In the genomic region with DNA sequence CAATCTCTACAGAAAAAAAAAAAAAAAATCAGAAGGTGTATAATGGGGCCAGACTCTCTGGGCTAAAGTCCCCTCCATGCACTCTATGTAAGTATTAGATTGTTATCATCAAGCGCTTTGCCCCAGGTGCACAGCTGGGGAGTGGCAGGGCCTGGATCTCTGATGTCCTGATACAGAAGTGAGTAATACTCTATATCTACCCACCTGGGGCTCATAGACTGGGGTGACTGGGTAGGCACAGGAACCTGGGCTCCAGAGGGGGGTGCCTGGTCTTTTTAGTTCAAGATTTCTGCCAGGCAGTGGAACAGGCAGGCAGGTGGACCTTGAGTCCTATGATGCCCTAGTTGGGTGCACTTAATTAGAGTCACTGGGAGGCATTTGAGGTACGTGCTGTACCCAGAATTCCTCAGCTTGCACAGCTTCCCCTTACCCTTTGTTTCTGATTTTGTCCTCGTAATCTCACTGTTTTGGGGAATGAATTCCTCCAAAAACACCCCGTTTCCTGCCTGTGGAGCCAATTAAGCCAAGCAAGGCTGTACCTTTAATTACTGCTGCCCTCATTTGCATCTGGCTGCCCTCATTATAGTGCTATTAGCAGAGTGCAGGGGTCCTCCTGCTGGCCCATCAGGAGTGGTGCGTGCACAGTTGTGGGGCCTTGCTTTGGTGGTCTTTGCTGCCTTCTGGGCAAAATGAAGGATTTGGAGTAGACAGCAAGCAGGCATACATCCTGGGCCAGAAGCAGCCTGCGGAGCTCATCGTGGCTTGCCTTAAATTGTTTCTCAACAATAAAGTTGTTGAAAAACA, we compare ENCODE assay signal across 1 cellular context.
TF ChIP-seq lines count a peak whose summit lies in the region.

No MANE protein-coding gene starts in this region.

TF ChIP-seq in HepG2, 621 proteins besides CTCF, POLR2A, EP300 and RAD21 (continued from another document):
- TF ChIP-seq, protein P1, sequence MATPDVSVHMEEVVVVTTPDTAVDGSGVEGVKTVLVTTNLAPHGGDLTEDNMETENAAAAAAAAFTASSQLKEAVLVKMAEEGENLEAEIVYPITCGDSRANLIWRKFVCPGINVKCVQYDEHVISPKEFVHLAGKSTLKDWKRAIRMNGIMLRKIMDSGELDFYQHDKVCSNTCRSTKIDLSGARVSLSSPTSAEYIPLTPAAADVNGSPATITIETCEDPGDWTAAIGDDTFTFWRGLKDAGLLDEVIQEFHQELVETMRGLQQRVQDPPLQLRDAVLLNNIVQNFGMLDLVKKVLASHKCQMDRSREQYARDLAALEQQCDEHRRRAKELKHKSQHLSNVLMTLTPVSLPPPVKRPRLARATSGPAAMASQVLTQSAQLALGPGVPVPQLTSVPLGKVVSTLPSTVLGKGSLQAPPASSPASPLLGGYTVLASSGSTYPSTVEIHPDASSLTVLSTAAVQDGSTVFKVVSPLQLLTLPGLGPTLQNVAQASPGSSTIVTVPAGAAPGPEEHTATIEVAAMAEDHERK (CRISPR knock-in tag; IDR thresholded peaks at IDR 0.05; ENCODE audit: low read depth): no peak
- no peak for TF ChIP-seq HES4 (CRISPR knock-in tag; IDR thresholded peaks at IDR 0.05; ENCODE audit: borderline replicate concordance)
- no peak for TF ChIP-seq MBNL3 (CRISPR knock-in tag; conservative IDR thresholded peaks at IDR 0.05)
- TF ChIP-seq, protein P2, sequence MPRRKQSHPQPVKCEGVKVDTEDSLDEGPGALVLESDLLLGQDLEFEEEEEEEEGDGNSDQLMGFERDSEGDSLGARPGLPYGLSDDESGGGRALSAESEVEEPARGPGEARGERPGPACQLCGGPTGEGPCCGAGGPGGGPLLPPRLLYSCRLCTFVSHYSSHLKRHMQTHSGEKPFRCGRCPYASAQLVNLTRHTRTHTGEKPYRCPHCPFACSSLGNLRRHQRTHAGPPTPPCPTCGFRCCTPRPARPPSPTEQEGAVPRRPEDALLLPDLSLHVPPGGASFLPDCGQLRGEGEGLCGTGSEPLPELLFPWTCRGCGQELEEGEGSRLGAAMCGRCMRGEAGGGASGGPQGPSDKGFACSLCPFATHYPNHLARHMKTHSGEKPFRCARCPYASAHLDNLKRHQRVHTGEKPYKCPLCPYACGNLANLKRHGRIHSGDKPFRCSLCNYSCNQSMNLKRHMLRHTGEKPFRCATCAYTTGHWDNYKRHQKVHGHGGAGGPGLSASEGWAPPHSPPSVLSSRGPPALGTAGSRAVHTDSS (CRISPR knock-in tag; conservative IDR thresholded peaks at IDR 0.05): no peak
- no peak for TF ChIP-seq TARDBP (CRISPR knock-in tag; IDR thresholded peaks at IDR 0.05)
- no peak for TF ChIP-seq FOXM1 (CRISPR knock-in tag; IDR thresholded peaks at IDR 0.05)
- no peak for TF ChIP-seq MAFG (CRISPR knock-in tag; IDR thresholded peaks at IDR 0.05)
- TF ChIP-seq, protein P3, sequence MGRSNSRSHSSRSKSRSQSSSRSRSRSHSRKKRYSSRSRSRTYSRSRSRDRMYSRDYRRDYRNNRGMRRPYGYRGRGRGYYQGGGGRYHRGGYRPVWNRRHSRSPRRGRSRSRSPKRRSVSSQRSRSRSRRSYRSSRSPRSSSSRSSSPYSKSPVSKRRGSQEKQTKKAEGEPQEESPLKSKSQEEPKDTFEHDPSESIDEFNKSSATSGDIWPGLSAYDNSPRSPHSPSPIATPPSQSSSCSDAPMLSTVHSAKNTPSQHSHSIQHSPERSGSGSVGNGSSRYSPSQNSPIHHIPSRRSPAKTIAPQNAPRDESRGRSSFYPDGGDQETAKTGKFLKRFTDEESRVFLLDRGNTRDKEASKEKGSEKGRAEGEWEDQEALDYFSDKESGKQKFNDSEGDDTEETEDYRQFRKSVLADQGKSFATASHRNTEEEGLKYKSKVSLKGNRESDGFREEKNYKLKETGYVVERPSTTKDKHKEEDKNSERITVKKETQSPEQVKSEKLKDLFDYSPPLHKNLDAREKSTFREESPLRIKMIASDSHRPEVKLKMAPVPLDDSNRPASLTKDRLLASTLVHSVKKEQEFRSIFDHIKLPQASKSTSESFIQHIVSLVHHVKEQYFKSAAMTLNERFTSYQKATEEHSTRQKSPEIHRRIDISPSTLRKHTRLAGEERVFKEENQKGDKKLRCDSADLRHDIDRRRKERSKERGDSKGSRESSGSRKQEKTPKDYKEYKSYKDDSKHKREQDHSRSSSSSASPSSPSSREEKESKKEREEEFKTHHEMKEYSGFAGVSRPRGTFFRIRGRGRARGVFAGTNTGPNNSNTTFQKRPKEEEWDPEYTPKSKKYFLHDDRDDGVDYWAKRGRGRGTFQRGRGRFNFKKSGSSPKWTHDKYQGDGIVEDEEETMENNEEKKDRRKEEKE (IDR thresholded peaks at IDR 0.05): no peak
- TF ChIP-seq, protein P4, sequence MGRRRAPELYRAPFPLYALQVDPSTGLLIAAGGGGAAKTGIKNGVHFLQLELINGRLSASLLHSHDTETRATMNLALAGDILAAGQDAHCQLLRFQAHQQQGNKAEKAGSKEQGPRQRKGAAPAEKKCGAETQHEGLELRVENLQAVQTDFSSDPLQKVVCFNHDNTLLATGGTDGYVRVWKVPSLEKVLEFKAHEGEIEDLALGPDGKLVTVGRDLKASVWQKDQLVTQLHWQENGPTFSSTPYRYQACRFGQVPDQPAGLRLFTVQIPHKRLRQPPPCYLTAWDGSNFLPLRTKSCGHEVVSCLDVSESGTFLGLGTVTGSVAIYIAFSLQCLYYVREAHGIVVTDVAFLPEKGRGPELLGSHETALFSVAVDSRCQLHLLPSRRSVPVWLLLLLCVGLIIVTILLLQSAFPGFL (CRISPR knock-in tag; IDR thresholded peaks at IDR 0.05): no peak
- TF ChIP-seq, protein P5, sequence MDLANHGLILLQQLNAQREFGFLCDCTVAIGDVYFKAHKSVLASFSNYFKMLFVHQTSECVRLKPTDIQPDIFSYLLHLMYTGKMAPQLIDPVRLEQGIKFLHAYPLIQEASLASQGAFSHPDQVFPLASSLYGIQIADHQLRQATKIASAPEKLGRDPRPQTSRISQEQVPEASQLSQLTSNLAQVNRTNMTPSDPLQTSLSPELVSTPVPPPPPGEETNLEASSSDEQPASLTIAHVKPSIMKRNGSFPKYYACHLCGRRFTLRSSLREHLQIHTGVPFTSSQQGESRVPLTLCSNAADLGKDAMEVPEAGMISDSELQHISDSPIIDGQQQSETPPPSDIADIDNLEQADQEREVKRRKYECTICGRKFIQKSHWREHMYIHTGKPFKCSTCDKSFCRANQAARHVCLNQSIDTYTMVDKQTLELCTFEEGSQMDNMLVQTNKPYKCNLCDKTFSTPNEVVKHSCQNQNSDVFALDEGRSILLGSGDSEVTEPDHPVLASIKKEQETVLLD (CRISPR knock-in tag; IDR thresholded peaks at IDR 0.05; ENCODE audit: low read depth): no peak
- TF ChIP-seq ZKSCAN5 (CRISPR knock-in tag; IDR thresholded peaks at IDR 0.05): no peak
- TF ChIP-seq SP140L (CRISPR knock-in tag; IDR thresholded peaks at IDR 0.05; ENCODE audit: borderline replicate concordance): no peak
- no peak for TF ChIP-seq ZNF333 (CRISPR knock-in tag; IDR thresholded peaks at IDR 0.05; ENCODE audit: borderline replicate concordance)
- no peak for TF ChIP-seq DPF2 (CRISPR knock-in tag; IDR thresholded peaks at IDR 0.05; ENCODE audit: borderline replicate concordance, low read depth)
- TF ChIP-seq PAWR (CRISPR knock-in tag; IDR thresholded peaks at IDR 0.05; ENCODE audit: borderline replicate concordance): no peak
- TF ChIP-seq RCOR2 (CRISPR knock-in tag; IDR thresholded peaks at IDR 0.05): no peak
- no peak for TF ChIP-seq HOXA5 (CRISPR knock-in tag; IDR thresholded peaks at IDR 0.05)
- no peak for TF ChIP-seq ZKSCAN1 (IDR thresholded peaks at IDR 0.05; ENCODE audit: low read length)
- no peak for TF ChIP-seq HDAC6 (IDR thresholded peaks at IDR 0.05; ENCODE audit: low read depth, low read length)
- no peak for TF ChIP-seq ZNF230 (CRISPR knock-in tag; IDR thresholded peaks at IDR 0.05)
- 0 out of 2 replicates have a peak, but pooled peaks have one; percentile 17 for TF ChIP-seq ZNF652 (CRISPR knock-in tag; IDR thresholded peaks at IDR 0.05; ENCODE audit: borderline replicate concordance, low read depth)
- TF ChIP-seq XRCC5 (optimal IDR thresholded peaks at IDR 0.05; ENCODE audit: low read length): no peak
- no peak for TF ChIP-seq ZNF781 (CRISPR knock-in tag; IDR thresholded peaks at IDR 0.05; ENCODE audit: borderline replicate concordance, not compliant biosample characterization)
- TF ChIP-seq ZNF615 (CRISPR knock-in tag; IDR thresholded peaks at IDR 0.05; ENCODE audit: borderline replicate concordance): no peak
- no peak for TF ChIP-seq SIN3A (IDR thresholded peaks at IDR 0.05; ENCODE audit: borderline replicate concordance, low read depth, low read length)
- TF ChIP-seq MAZ (IDR thresholded peaks at IDR 0.05; ENCODE audit: borderline replicate concordance, low read depth, low read length): no peak
- TF ChIP-seq MAZ (CRISPR knock-in tag; IDR thresholded peaks at IDR 0.05; ENCODE audit: low read depth): no peak
- no peak for TF ChIP-seq ZNF138 (CRISPR knock-in tag; IDR thresholded peaks at IDR 0.05; ENCODE audit: low read depth)
- TF ChIP-seq, protein P6, sequence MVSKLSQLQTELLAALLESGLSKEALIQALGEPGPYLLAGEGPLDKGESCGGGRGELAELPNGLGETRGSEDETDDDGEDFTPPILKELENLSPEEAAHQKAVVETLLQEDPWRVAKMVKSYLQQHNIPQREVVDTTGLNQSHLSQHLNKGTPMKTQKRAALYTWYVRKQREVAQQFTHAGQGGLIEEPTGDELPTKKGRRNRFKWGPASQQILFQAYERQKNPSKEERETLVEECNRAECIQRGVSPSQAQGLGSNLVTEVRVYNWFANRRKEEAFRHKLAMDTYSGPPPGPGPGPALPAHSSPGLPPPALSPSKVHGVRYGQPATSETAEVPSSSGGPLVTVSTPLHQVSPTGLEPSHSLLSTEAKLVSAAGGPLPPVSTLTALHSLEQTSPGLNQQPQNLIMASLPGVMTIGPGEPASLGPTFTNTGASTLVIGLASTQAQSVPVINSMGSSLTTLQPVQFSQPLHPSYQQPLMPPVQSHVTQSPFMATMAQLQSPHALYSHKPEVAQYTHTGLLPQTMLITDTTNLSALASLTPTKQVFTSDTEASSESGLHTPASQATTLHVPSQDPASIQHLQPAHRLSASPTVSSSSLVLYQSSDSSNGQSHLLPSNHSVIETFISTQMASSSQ (IDR thresholded peaks at IDR 0.05; ENCODE audit: low read depth): no peak
- TF ChIP-seq, protein P6 (CRISPR knock-in tag; IDR thresholded peaks at IDR 0.05; ENCODE audit: borderline replicate concordance): no peak
- TF ChIP-seq, protein P7, sequence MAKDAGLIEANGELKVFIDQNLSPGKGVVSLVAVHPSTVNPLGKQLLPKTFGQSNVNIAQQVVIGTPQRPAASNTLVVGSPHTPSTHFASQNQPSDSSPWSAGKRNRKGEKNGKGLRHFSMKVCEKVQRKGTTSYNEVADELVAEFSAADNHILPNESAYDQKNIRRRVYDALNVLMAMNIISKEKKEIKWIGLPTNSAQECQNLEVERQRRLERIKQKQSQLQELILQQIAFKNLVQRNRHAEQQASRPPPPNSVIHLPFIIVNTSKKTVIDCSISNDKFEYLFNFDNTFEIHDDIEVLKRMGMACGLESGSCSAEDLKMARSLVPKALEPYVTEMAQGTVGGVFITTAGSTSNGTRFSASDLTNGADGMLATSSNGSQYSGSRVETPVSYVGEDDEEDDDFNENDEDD (CRISPR knock-in tag; IDR thresholded peaks at IDR 0.05; ENCODE audit: borderline replicate concordance): no peak
- no peak for TF ChIP-seq SOX6 (IDR thresholded peaks at IDR 0.05)
- 0 out of 2 replicates have a peak, but pooled peaks have one; percentile 11 for TF ChIP-seq SOX6 (CRISPR knock-in tag; IDR thresholded peaks at IDR 0.05)
